Comparison of ENCODE assay signal across 8 cellular contexts in the genomic region with DNA sequence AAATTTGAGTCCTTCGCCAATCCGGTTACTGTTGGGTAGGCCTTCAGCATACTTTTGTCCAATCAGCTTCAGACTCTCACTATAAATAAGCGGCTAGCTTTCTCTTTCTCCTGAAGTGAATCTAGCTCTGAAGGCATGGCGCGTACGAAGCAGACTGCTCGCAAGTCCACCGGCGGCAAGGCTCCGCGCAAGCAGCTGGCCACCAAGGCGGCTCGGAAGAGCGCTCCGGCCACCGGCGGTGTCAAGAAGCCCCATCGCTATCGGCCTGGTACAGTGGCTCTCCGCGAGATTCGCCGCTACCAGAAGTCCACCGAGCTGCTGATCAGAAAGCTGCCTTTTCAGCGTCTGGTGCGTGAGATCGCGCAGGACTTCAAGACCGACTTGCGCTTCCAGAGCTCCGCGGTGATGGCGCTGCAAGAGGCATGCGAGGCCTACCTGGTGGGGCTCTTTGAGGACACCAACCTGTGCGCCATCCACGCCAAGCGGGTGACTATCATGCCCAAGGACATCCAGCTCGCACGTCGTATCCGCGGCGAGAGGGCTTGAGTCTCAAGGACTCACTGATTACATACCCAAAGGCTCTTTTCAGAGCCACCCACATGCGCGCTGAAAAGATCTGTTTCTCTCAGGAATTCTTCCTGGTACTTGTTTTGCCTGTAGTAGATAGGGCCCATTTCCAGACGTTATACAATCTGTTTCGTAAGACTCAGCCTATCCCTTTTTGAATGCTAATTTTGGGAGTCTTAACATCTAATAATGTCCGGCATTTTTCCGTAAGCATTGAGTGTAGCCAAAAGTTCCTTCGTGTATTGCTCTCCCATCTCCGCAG.
A peak's percentile ranks its signal among the peaks of the same experiment; 100 is the strongest.
DNase-seq lines count a peak whose midpoint lies in the region; ATAC-seq, FAIRE-seq and TF ChIP-seq lines count a peak whose summit lies in the region.

No MANE protein-coding gene starts in this region.

- POLR2A ChIA-PET in activated CD4-positive, alpha-beta memory T cell treated with anti-CD3 and anti-CD28 coated beads, Interleukin-2, amount 10 ng/mL, durations not matched to agents 7 days and 5 days (lab: Charles Lee), result interaction anchor here (0.7 to 11.2 kb wide), 39 partner anchors 12 to 1792 kb away, joined by 3 to 1218 read pairs (median 33); a partner anchor contains a TSS

- peak overlapping the region; percentile 67 to 81 (median 72) for H3K4me3 ChIP-seq in BLaER1 treated with 17β-estradiol and CSF1 and Interleukin-3, amounts not matched to agents 10 nM and 100 nM
- H3K4me3 ChIP-seq in lung, result peak overlapping the region; percentile 44

- peaks cover 0 to 9% (median 3%) of the 10 kb centered on the region in 11 experiments; a peak in 7 of 22 replicates for H4K20me1 ChIP-seq in BLaER1 treated with 17β-estradiol and CSF1 and Interleukin-3, amounts not matched to agents 10 nM and 100 nM

- H3K4me2 ChIP-seq in BLaER1 treated with 17β-estradiol and CSF1 and Interleukin-3, amounts not matched to agents 10 nM and 100 nM, result peak overlapping the region; percentile 81 to 98 (median 89)

- CTCF ChIA-PET in activated CD4-positive, alpha-beta memory T cell treated with anti-CD3 and anti-CD28 coated beads, Interleukin-2, amount 10 ng/mL, durations not matched to agents 7 days and 5 days (lab: Charles Lee), result interaction anchor here (0.7 to 10.3 kb wide), 13 partner anchors 9 to 1538 kb away, joined by 3 to 86 read pairs (median 3); a partner anchor contains a TSS

- H3K9me3 Mint-ChIP-seq in activated CD4-positive, alpha-beta memory T cell treated with anti-CD3 and anti-CD28 coated beads, Interleukin-2, amount 10 ng/mL, durations not matched to agents 7 days and 5 days, result no peaks in the 10 kb centered on the region

- no peaks in the 10 kb centered on the region for H3K9me3 ChIP-seq in BLaER1 treated with 17β-estradiol and CSF1 and Interleukin-3, amounts not matched to agents 10 nM and 100 nM (replicated peaks in 1 of 11)
- no peaks in the 10 kb centered on the region for H3K9me3 ChIP-seq in lung (ENCODE audit: control insufficient read depth in 2 of 2, insufficient read depth in 1 of 2, low read length in 1 of 2)

- no peaks in the 10 kb centered on the region for H3K27me3 Mint-ChIP-seq in activated CD4-positive, alpha-beta memory T cell treated with anti-CD3 and anti-CD28 coated beads, Interleukin-2, amount 10 ng/mL, durations not matched to agents 7 days and 5 days

- peak overlapping the region; percentile 85 for H3K4me3 Mint-ChIP-seq in activated CD4-positive, alpha-beta memory T cell treated with anti-CD3 and anti-CD28 coated beads, Interleukin-2, amount 10 ng/mL, durations not matched to agents 7 days and 5 days

- H3K9ac ChIP-seq in BLaER1 treated with 17β-estradiol and CSF1 and Interleukin-3, amounts not matched to agents 10 nM and 100 nM, result peak overlapping the region; percentile 83 to 98 (median 91)

- FAIRE-seq in GM19239 (lab: Jason Lieb, UNC), result peak; percentile 23

- H3K4me1 Mint-ChIP-seq in activated CD4-positive, alpha-beta memory T cell treated with anti-CD3 and anti-CD28 coated beads, Interleukin-2, amount 10 ng/mL, durations not matched to agents 7 days and 5 days, result peaks cover 62% of the 10 kb centered on the region

- no peak for TF ChIP-seq CTCF in lung (IDR thresholded peaks at IDR 0.05; ENCODE audit: control extremely low read depth, extremely low read depth)

- 1% methylated on average over 51 of the region's 51 CpGs for WGBS in lung, 2 donors

- peak overlapping the region; percentile 65 to 98 (median 96) for H3K27ac ChIP-seq in BLaER1 treated with 17β-estradiol and CSF1 and Interleukin-3, amounts not matched to agents 10 nM and 100 nM
- H3K27ac ChIP-seq in lung (ENCODE audit: low read depth in 1 of 2, low read length in 1 of 2), result peak overlapping the region; percentile 29 to 95

- DNase-seq in GM19239 (ENCODE audit: insufficient read length, low spot score) (no peak), NCI-H774 (lab: John Stamatoyannopoulos, UW) (peak; percentile 91), lung (ENCODE audit: low spot score) (peak; percentile 65)
- DNase-seq in activated CD4-positive, alpha-beta memory T cell treated with anti-CD3 and anti-CD28 coated beads, Interleukin-2, amount 10 ng/mL, durations not matched to agents 7 days and 5 days, result peak; percentile 83
- peak; percentile 60 for DNase-seq in effector CD8-positive, alpha-beta T cell (lab: John Stamatoyannopoulos, UW)
- DNase-seq in stimulated activated CD8-positive, alpha-beta memory T cell treated with anti-CD3 and anti-CD28 coated beads, Interleukin-12 subunit alpha, Interleukin-12 subunit beta, amount 100 ng/mL, for 1 hour (ENCODE audit: low read depth), result peak; percentile 60

- H3K27me3 ChIP-seq in BLaER1 treated with 17β-estradiol and CSF1 and Interleukin-3, amounts not matched to agents 10 nM and 100 nM, result no peaks in the 10 kb centered on the region
- H3K27me3 ChIP-seq in lung (ENCODE audit: control insufficient read depth, insufficient read depth), result no peaks in the 10 kb centered on the region

- peaks cover 49 to 66% (median 56%) of the 10 kb centered on the region in 10 experiments for H3K4me1 ChIP-seq in BLaER1 treated with 17β-estradiol and CSF1 and Interleukin-3, amounts not matched to agents 10 nM and 100 nM
- H3K4me1 ChIP-seq in lung (ENCODE audit: control insufficient read depth in 2 of 2, insufficient read depth in 2 of 2, low read length in 2 of 2), result peaks cover 3 to 11% of the 10 kb centered on the region in 2 donors

- H3K27ac Mint-ChIP-seq in activated CD4-positive, alpha-beta memory T cell treated with anti-CD3 and anti-CD28 coated beads, Interleukin-2, amount 10 ng/mL, durations not matched to agents 7 days and 5 days, result peak overlapping the region; percentile 99

- peaks cover 18% of the 10 kb centered on the region for H3K36me3 Mint-ChIP-seq in activated CD4-positive, alpha-beta memory T cell treated with anti-CD3 and anti-CD28 coated beads, Interleukin-2, amount 10 ng/mL, durations not matched to agents 7 days and 5 days (ENCODE audit: low read depth)

- ATAC-seq in HG03521 (IDR thresholded peaks at IDR 0.05; ENCODE audit: unreplicated experiment) (peak; percentile 25), lung (ENCODE audit: insufficient read depth, low FRiP score) (peak; percentile 71)

- H3K36me3 ChIP-seq in BLaER1 treated with 17β-estradiol and CSF1 and Interleukin-3, amounts not matched to agents 10 nM and 100 nM, result no peaks in the 10 kb centered on the region
- H3K36me3 ChIP-seq in lung (ENCODE audit: control insufficient read depth in 2 of 2, insufficient read depth in 2 of 2, low read length in 2 of 2), result no peaks in the 10 kb centered on the region
